In genomic region chr7:115477193-115477651, GRCh38 we compare ENCODE assay signal across 8 cellular contexts.
DNase-seq lines count a peak whose midpoint lies in the region; ATAC-seq and TF ChIP-seq lines count a peak whose summit lies in the region.

No MANE protein-coding gene starts in this region.

- H3K23ac ChIP-seq in neuronal stem cell (ENCODE audit: low read depth, low read length, poor library complexity): no peak overlapping the region

- H3K4me3 ChIP-seq in CD8-positive, alpha-beta memory T cell (ENCODE audit: low read length): no peak overlapping the region
- H3K4me3 ChIP-seq in foreskin fibroblast (ENCODE audit: low read depth in 1 of 2, low read length in 2 of 2) (peak overlapping the region; percentile 46 to 56), neuronal stem cell (ENCODE audit: low read length in 2 of 2) (peak overlapping the region in 1 of 2 donors; percentile 70)

- TF ChIP-seq CTCF in foreskin fibroblast (IDR thresholded peaks at IDR 0.05; ENCODE audit: low read depth, low read length): no peak
- no peak for TF ChIP-seq CTCF in omental fat pad (IDR thresholded peaks at IDR 0.05)

- no peaks in the 10 kb centered on the region for H3K79me1 ChIP-seq in neuronal stem cell (ENCODE audit: low read depth, low read length)

- H3K4me1 Mint-ChIP-seq in CD8-positive, alpha-beta memory T cell: peaks cover 10 to 20% (median 16%) of the 10 kb centered on the region in 3 donors
- H3K4me1 Mint-ChIP-seq in T-cell: peaks cover 12 to 14% (median 14%) of the 10 kb centered on the region in 3 donors

- peak overlapping the region; percentile 77 for H3K4me2 ChIP-seq in neuronal stem cell (ENCODE audit: insufficient read depth, low read length, poor library complexity, severe bottlenecking)

- peak overlapping the region; percentile 41 for H2AFZ ChIP-seq in neuronal stem cell (ENCODE audit: low read length)

- no peak overlapping the region for H3K14ac ChIP-seq in neuronal stem cell (ENCODE audit: low read length)

- H2BK12ac ChIP-seq in neuronal stem cell (ENCODE audit: low read length): no peak overlapping the region

- H4K91ac ChIP-seq in neuronal stem cell (ENCODE audit: low read depth, low read length, poor library complexity): no peak overlapping the region

- no peaks in the 10 kb centered on the region for H3K27me3 ChIP-seq in CD8-positive, alpha-beta memory T cell (ENCODE audit: insufficient read depth, low read length, poor library complexity, severe bottlenecking)
- H3K27me3 ChIP-seq in neuronal stem cell (ENCODE audit: control insufficient read depth in 3 of 3, insufficient read depth in 3 of 3, low read depth in 1 of 3, low read length in 3 of 3): peaks cover 0 to 3% (median 0%) of the 10 kb centered on the region in 3 experiments

- ATAC-seq in T-cell (replicated peaks in 1 of 4) (peak in 2 of 4 experiments; percentile 19 to 20), HG02571 (IDR thresholded peaks at IDR 0.05; ENCODE audit: unreplicated experiment) (no peak), HG02885 (IDR thresholded peaks at IDR 0.05; ENCODE audit: poor library complexity, unreplicated experiment) (no peak), omental fat pad (ENCODE audit: low FRiP score) (no peak)

- H3K4me3 Mint-ChIP-seq in CD8-positive, alpha-beta memory T cell: peak overlapping the region in 6 of 7 donors; percentile 73 to 89 (median 78)
- peak overlapping the region; percentile 57 to 73 (median 67) for H3K4me3 Mint-ChIP-seq in T-cell

- H2BK15ac ChIP-seq in neuronal stem cell (ENCODE audit: low read length): no peak overlapping the region

- H3K4ac ChIP-seq in neuronal stem cell (ENCODE audit: low read length): no peak overlapping the region

- H4K8ac ChIP-seq in neuronal stem cell (ENCODE audit: low read depth, low read length): no peak overlapping the region

- no peak for DNase-seq in CD8-positive, alpha-beta memory T cell
- no peak for DNase-seq in T-cell
- DNase-seq in foreskin fibroblast: peak in 1 of 2 donors; percentile 65
- DNase-seq in neuronal stem cell (ENCODE audit: low spot score): peak; percentile 44
- no peak for DNase-seq in dedifferentiated amniotic fluid mesenchymal stem cell (ENCODE audit: extremely low spot score)
- DNase-seq in omental fat pad (ENCODE audit: low spot score): no peak

- no peak overlapping the region for H3K27ac ChIP-seq in CD8-positive, alpha-beta memory T cell (ENCODE audit: low read depth, low read length)
- no peak overlapping the region for H3K27ac ChIP-seq in neuronal stem cell (replicated peaks; ENCODE audit: low read length)

- H2BK5ac ChIP-seq in neuronal stem cell (ENCODE audit: low read length): no peak overlapping the region

- no peaks in the 10 kb centered on the region for H3K36me3 Mint-ChIP-seq in CD8-positive, alpha-beta memory T cell
- H3K36me3 Mint-ChIP-seq in T-cell: no peaks in the 10 kb centered on the region

- no peaks in the 10 kb centered on the region for H3K9me3 ChIP-seq in CD8-positive, alpha-beta memory T cell (ENCODE audit: low read length)
- no peaks in the 10 kb centered on the region for H3K9me3 ChIP-seq in neuronal stem cell (replicated peaks in 1 of 2; ENCODE audit: control insufficient read depth in 2 of 2, insufficient read depth in 1 of 2, low read depth in 1 of 2, low read length in 2 of 2)

- CTCF ChIA-PET in CD8-positive, alpha-beta memory T cell (lab: Charles Lee): no interaction called here
- CTCF ChIA-PET in T-cell (lab: Charles Lee): interaction anchor here in 1 of 2 donors (0.6 to 0.7 kb wide), 3 partner anchors 553 to 1251 kb away, joined by 3 read pairs; no protein-coding TSS in a partner anchor

- peaks cover 18 to 31% of the 10 kb centered on the region in 2 donors for H3K27me3 Mint-ChIP-seq in CD8-positive, alpha-beta memory T cell
- peaks cover 39 to 40% of the 10 kb centered on the region in 2 donors for H3K27me3 Mint-ChIP-seq in T-cell

- no peaks in the 10 kb centered on the region for H3K36me3 ChIP-seq in CD8-positive, alpha-beta memory T cell (ENCODE audit: insufficient read depth, low read length)
- no peaks in the 10 kb centered on the region for H3K36me3 ChIP-seq in neuronal stem cell (replicated peaks in 1 of 2; ENCODE audit: control insufficient read depth in 2 of 2, insufficient read depth in 2 of 2, low read length in 2 of 2)

- POLR2A ChIA-PET in CD8-positive, alpha-beta memory T cell (lab: Charles Lee): no interaction called here
- POLR2A ChIA-PET in T-cell (lab: Charles Lee): no interaction called here

- H3K9ac ChIP-seq in neuronal stem cell (ENCODE audit: low read depth, low read length, poor library complexity): no peak overlapping the region

- H2BK120ac ChIP-seq in neuronal stem cell (ENCODE audit: low read depth, low read length): no peak overlapping the region

- peak overlapping the region; percentile 57 for H3K18ac ChIP-seq in neuronal stem cell (ENCODE audit: low read length)

- H3K4me1 ChIP-seq in CD8-positive, alpha-beta memory T cell (ENCODE audit: insufficient read depth, low read length): no peaks in the 10 kb centered on the region
- H3K4me1 ChIP-seq in neuronal stem cell (ENCODE audit: control insufficient read depth in 2 of 2, insufficient read depth in 1 of 2, low read depth in 1 of 2, low read length in 2 of 2): peaks cover 3 to 6% of the 10 kb centered on the region in 2 donors

- H3K27ac Mint-ChIP-seq in CD8-positive, alpha-beta memory T cell: no peak overlapping the region
- no peak overlapping the region for H3K27ac Mint-ChIP-seq in T-cell

- WGBS in neuronal stem cell (ENCODE audit: extremely low coverage in 2 of 2, insufficient read length in 2 of 2, insufficient replicate concordance in 1 of 2), 2 donors: no CpG with 5 or more reads among the region's 30 CpGs

- H3K9me3 Mint-ChIP-seq in CD8-positive, alpha-beta memory T cell: no peaks in the 10 kb centered on the region
- H3K9me3 Mint-ChIP-seq in T-cell: no peaks in the 10 kb centered on the region

- no peak overlapping the region for H2AK5ac ChIP-seq in neuronal stem cell (ENCODE audit: low read depth, low read length)
